In genomic region chr7:115754226-115754625, GRCh38 we compare ENCODE assay signal across 25 cellular contexts.
"Had no signal": no experiment of that assay in that cellular context is flagged by ENCODE, and none has a peak within 500 bp of the region (broad histone marks: within the 10 kb centered on the region; RNA-seq: fewer than 3 reads in every experiment).

No MANE protein-coding gene starts in this region.

- ATAC-seq: left colon; left lung; lower lobe of right lung; natural killer cell; right lobe of liver; stimulated activated memory B cell treated with anti-CD40 and anti-IgM and Interleukin-4, amounts not matched to agents 10 μg/mL and 1 μg/mL and 100 μg/mL, for 72 hours; stimulated activated naive CD8-positive, alpha-beta T cell treated with anti-CD3 and anti-CD28 coated beads, Interleukin-15, amount 100 ng/mL, for 72 hours had no signal

- DNase-seq: hypothalamus; immature natural killer cell; kidney; left colon; left lung; lower lobe of right lung; mammary epithelial cell; mesendoderm; naive B cell; natural killer cell; nephron progenitor cell; occipital lobe; right lobe of liver; stimulated activated CD4-positive, alpha-beta T cell treated with anti-CD3 and anti-CD28 coated beads, Interleukin-1b, Interleukin-23, amount 100 ng/mL, for 48 hours; stimulated activated CD4-positive, alpha-beta T cell treated with anti-CD3 and anti-CD28 coated beads, Interleukin-2, amount 100 ng/mL, for 48 hours; stimulated activated CD4-positive, alpha-beta T cell treated with anti-CD3 and anti-CD28 coated beads, Interleukin-4, amount 100 ng/mL, for 4 hours; stimulated activated CD8-positive, alpha-beta memory T cell treated with anti-CD3 and anti-CD28 coated beads, Interleukin-4, amount 100 ng/mL, for 48 hours; stimulated activated naive CD4-positive, alpha-beta T cell treated with Interleukin-2 at 50 U/mL for 16 hours; stimulated activated naive CD8-positive, alpha-beta T cell treated with anti-CD3 and anti-CD28 coated beads, Interleukin-15, amount 100 ng/mL, for 72 hours; substantia nigra; testis; thyroid gland; transverse colon; upper lobe of left lung had no signal
